ENCODE assay signal across 1 cellular context in the genomic region with DNA sequence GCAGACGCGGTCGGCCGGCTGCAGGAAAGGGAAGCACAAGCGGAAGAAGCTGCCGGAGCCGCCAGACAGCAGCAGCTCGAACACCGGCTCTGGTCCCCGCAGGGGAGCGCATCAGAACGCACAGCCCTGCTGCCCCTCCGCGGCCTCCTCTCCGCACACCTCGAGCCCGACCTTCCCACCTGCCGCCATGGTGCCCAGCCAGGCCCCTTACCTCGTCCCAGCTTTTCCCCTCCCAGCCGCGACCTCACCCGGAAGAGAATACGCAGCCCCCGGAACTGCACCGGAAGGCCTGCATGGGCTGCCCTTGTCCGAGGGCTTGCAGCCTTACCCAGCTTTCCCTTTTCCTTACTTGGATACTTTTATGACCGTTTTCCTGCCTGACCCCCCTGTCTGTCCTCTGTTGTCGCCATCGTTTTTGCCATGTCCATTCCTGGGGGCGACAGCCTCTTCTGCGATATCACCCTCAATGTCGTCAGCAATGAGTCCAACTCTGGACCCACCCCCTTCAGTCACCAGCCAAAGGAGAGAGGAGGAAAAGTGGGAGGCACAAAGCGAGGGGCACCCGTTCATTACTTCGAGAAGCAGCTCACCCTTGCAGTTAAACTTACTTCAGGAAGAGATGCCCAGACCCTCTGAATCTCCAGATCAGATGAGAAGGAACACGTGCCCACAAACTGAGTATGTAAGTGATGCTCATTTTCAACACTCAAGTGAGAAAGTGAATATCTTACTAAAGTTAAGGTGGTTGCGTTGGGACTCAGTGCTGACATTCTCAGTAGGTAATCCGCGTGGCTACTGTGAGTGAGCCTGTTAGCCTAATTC.
TF ChIP-seq lines count a peak whose summit lies in the region.

No MANE protein-coding gene starts in this region.

TF ChIP-seq in IMR-90, 13 proteins besides CTCF, POLR2A, EP300 and RAD21 (continued from another document):
- TF ChIP-seq, protein P1, sequence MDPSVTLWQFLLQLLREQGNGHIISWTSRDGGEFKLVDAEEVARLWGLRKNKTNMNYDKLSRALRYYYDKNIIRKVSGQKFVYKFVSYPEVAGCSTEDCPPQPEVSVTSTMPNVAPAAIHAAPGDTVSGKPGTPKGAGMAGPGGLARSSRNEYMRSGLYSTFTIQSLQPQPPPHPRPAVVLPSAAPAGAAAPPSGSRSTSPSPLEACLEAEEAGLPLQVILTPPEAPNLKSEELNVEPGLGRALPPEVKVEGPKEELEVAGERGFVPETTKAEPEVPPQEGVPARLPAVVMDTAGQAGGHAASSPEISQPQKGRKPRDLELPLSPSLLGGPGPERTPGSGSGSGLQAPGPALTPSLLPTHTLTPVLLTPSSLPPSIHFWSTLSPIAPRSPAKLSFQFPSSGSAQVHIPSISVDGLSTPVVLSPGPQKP (IDR thresholded peaks at IDR 0.05; ENCODE audit: borderline replicate concordance, low read depth, low read length), result no peak
